18 cellular contexts compared by ENCODE assay signal in genomic region chr10:3293536-3294431, GRCh38.
A peak's percentile ranks its signal among the peaks of the same experiment; 100 is the strongest.
DNase-seq lines count a peak whose midpoint lies in the region; TF ChIP-seq lines count a peak whose summit lies in the region.
"Had no signal": no experiment of that assay in that cellular context is flagged by ENCODE, and none has a peak within 500 bp of the region (broad histone marks: within the 10 kb centered on the region; RNA-seq: fewer than 3 reads in every experiment).

No MANE protein-coding gene starts in this region.

- peaks cover 13% of the 10 kb centered on the region for H3K4me1 Mint-ChIP-seq in dendritic cell treated with granulocyte-macrophage colony-stimulating factor and Interleukin-4, amounts not matched to agents 40 ng/mL and 50 ng/mL, for 4 days (ENCODE audit: low read depth)
- H3K4me1 Mint-ChIP-seq in type B pancreatic cell (ENCODE audit: unreplicated experiment): peaks cover 29% of the 10 kb centered on the region
- H3K4me1 Mint-ChIP-seq: immature natural killer cell; stimulated activated naive B cell treated with anti-CD40 and anti-IgM and Interleukin-4, amounts not matched to agents 10 μg/mL and 1 μg/mL and 100 μg/mL, for 72 hours had no signal

- H3K36me3 Mint-ChIP-seq in dendritic cell treated with granulocyte-macrophage colony-stimulating factor and Interleukin-4, amounts not matched to agents 40 ng/mL and 50 ng/mL, for 4 days (ENCODE audit: low read depth): no peaks in the 10 kb centered on the region
- no peaks in the 10 kb centered on the region for H3K36me3 Mint-ChIP-seq in type B pancreatic cell
- H3K36me3 Mint-ChIP-seq: IgD-negative memory B cell; immature natural killer cell; stimulated activated naive B cell treated with anti-CD40 and anti-IgM and Interleukin-4, amounts not matched to agents 10 μg/mL and 1 μg/mL and 100 μg/mL, for 72 hours had no signal

- H3K9me3 Mint-ChIP-seq in dendritic cell treated with granulocyte-macrophage colony-stimulating factor and Interleukin-4, amounts not matched to agents 40 ng/mL and 50 ng/mL, for 4 days: no peaks in the 10 kb centered on the region
- no peaks in the 10 kb centered on the region for H3K9me3 Mint-ChIP-seq in type B pancreatic cell
- H3K9me3 Mint-ChIP-seq: IgD-negative memory B cell; immature natural killer cell; stimulated activated naive B cell treated with anti-CD40 and anti-IgM and Interleukin-4, amounts not matched to agents 10 μg/mL and 1 μg/mL and 100 μg/mL, for 72 hours; T-helper 2 cell treated with Interferon-gamma antibody and Interleukin-4, amounts not matched to agents 5 μg/mL and 100 μg/mL, for 36 hours had no signal

- DNase-seq in NCI-H2081 (lab: John Stamatoyannopoulos, UW): peak; percentile 9 to 56
- no peak for DNase-seq in NCI-H2081 treated with DMSO at 0.1 percent for 48 hours (lab: John Stamatoyannopoulos, UW)
- DNase-seq in myocyte (ENCODE audit: low read depth): peak; percentile 41
- DNase-seq in type B pancreatic cell (ENCODE audit: extremely low spot score, unreplicated experiment): no peak
- no peak for DNase-seq in NCI-H526 (lab: John Stamatoyannopoulos, UW)
- DNase-seq in T1000 (lab: John Stamatoyannopoulos, UW): no peak
- no peak for DNase-seq in HPDE6-E6E7 (ENCODE audit: extremely low spot score)
- DNase-seq: activated CD4-positive, alpha-beta T cell treated with anti-CD3 and anti-CD28 coated beads for 4 hours; activated T-cell treated with anti-CD3 and anti-CD28 coated beads, Interleukin-2, amount 50 U/mL, for 48 hours; amygdala; gastrocnemius medialis; immature natural killer cell; midbrain; stimulated activated CD4-positive, alpha-beta T cell treated with anti-CD3 and anti-CD28 coated beads, Interleukin-4, amount 100 ng/mL, for 4 hours; stimulated activated naive B cell treated with anti-CD40 and anti-IgM and Interleukin-4, amounts not matched to agents 10 μg/mL and 1 μg/mL and 100 μg/mL, for 72 hours had no signal

- intact Hi-C loops in dendritic cell treated with granulocyte-macrophage colony-stimulating factor and Interleukin-4, amounts not matched to agents 40 ng/mL and 50 ng/mL, for 4 days (cut with micrococcal nuclease): no loop called here

- peaks cover 32% of the 10 kb centered on the region for H3K27me3 Mint-ChIP-seq in dendritic cell treated with granulocyte-macrophage colony-stimulating factor and Interleukin-4, amounts not matched to agents 40 ng/mL and 50 ng/mL, for 4 days
- H3K27me3 Mint-ChIP-seq in type B pancreatic cell: peaks cover 27% of the 10 kb centered on the region

- H3K27ac Mint-ChIP-seq in dendritic cell treated with granulocyte-macrophage colony-stimulating factor and Interleukin-4, amounts not matched to agents 40 ng/mL and 50 ng/mL, for 4 days: peak overlapping the region; percentile 26
- H3K27ac Mint-ChIP-seq in type B pancreatic cell: peak overlapping the region; percentile 16
- H3K27ac Mint-ChIP-seq: IgD-negative memory B cell; immature natural killer cell; T-helper 2 cell treated with Interferon-gamma antibody and Interleukin-4, amounts not matched to agents 5 μg/mL and 100 μg/mL, for 36 hours had no signal

- TF ChIP-seq CTCF in type B pancreatic cell (conservative IDR thresholded peaks at IDR 0.05): no peak

- no peak overlapping the region for H3K4me3 Mint-ChIP-seq in dendritic cell treated with granulocyte-macrophage colony-stimulating factor and Interleukin-4, amounts not matched to agents 40 ng/mL and 50 ng/mL, for 4 days
- peak overlapping the region; percentile 24 for H3K4me3 Mint-ChIP-seq in type B pancreatic cell
- H3K4me3 Mint-ChIP-seq: IgD-negative memory B cell; immature natural killer cell; stimulated activated naive B cell treated with anti-CD40 and anti-IgM and Interleukin-4, amounts not matched to agents 10 μg/mL and 1 μg/mL and 100 μg/mL, for 72 hours; T-helper 2 cell treated with Interferon-gamma antibody and Interleukin-4, amounts not matched to agents 5 μg/mL and 100 μg/mL, for 36 hours had no signal

Comparison
In these comparisons a context has a peak if more than half of its experiments do, and no peak if none do; other contexts are left out.
1. DNase-seq: peak in NCI-H2081 (2 of 2) and myocyte (single experiment); none in NCI-H2081 treated with DMSO at 0.1 percent for 48 hours (single experiment), type B pancreatic cell (single experiment), NCI-H526 (0 of 2), T1000 (single experiment) and HPDE6-E6E7 (single experiment).